Comparison of ENCODE assay signal across 9 cellular contexts in genomic region chr9:112218908-112219307, GRCh38. TPM values are rescaled to one million over a fixed set of nuclear protein-coding genes. Genes with fewer than 3 reads are reported as not detected.
DNase-seq lines count a peak whose midpoint lies in the region; ATAC-seq lines count a peak whose summit lies in the region.
"Had no signal": no experiment of that assay in that cellular context is flagged by ENCODE, and none has a peak within 500 bp of the region (broad histone marks: within the 10 kb centered on the region; RNA-seq: fewer than 3 reads in every experiment).

No MANE protein-coding gene starts in this region.

- intact Hi-C loops in left colon (cut with DNase I, micrococcal nuclease), result no loop called here

- ATAC-seq in GM18867 (IDR thresholded peaks at IDR 0.05; ENCODE audit: unreplicated experiment) (peak; percentile 96), GM21529 (IDR thresholded peaks at IDR 0.05; ENCODE audit: unreplicated experiment) (peak; percentile 93), HG03442 (IDR thresholded peaks at IDR 0.05; ENCODE audit: unreplicated experiment) (peak; percentile 96), left colon (no peak)

- peak; percentile 52 for DNase-seq in fibroblast of peridontal ligament (ENCODE audit: extremely low read depth)
- DNase-seq in putamen (ENCODE audit: low spot score), result no peak
- no peak for DNase-seq in SKM-1 (lab: John Stamatoyannopoulos, UW; ENCODE audit: unreplicated experiment)
- no peak for DNase-seq in NCI-H524 treated with DMSO at 0.1 percent for 48 hours (lab: John Stamatoyannopoulos, UW)
- DNase-seq in left colon, result no peak
- DNase-seq: H9 had no signal

RNA-seq across cellular contexts. Expression of gene SUSD1, which starts 43.8 kb away (rescaled TPM):
- 10 to 100 TPM; 22.9 to 27.4 TPM for total RNA-seq in left colon
